In genomic region chr21:45405819-45406762, GRCh38 we compare ENCODE assay signal across 8 cellular contexts. TPM values are rescaled to one million over a fixed set of nuclear protein-coding genes. Genes with fewer than 3 reads are reported as not detected.
A peak's percentile ranks its signal among the peaks of the same experiment; 100 is the strongest.
DNase-seq lines count a peak whose midpoint lies in the region; ATAC-seq and TF ChIP-seq lines count a peak whose summit lies in the region.

No MANE protein-coding gene starts in this region.

- peaks cover 3% of the 10 kb centered on the region for H3K9me3 Mint-ChIP-seq in activated naive CD4-positive, alpha-beta T cell treated with anti-CD3 and anti-CD28 coated beads, Interleukin-2, amount 10 ng/mL, durations not matched to agents 7 days and 5 days
- peaks cover 5% of the 10 kb centered on the region for H3K9me3 Mint-ChIP-seq in central memory CD8-positive, alpha-beta T cell

- H3K36me3 Mint-ChIP-seq in activated naive CD4-positive, alpha-beta T cell treated with anti-CD3 and anti-CD28 coated beads, Interleukin-2, amount 10 ng/mL, durations not matched to agents 7 days and 5 days = peaks cover 2% of the 10 kb centered on the region
- peaks cover 2% of the 10 kb centered on the region for H3K36me3 Mint-ChIP-seq in central memory CD8-positive, alpha-beta T cell (ENCODE audit: insufficient read depth)

- CTCF ChIA-PET in activated naive CD4-positive, alpha-beta T cell treated with anti-CD3 and anti-CD28 coated beads, Interleukin-2, amount 10 ng/mL, durations not matched to agents 7 days and 5 days (lab: Charles Lee) = interaction anchor here (1.1 kb wide), 1 partner anchor 269 kb away, joined by 4 read pairs; no protein-coding TSS in a partner anchor

- no peak for ATAC-seq in central memory CD8-positive, alpha-beta T cell (replicated peaks; ENCODE audit: extremely low read depth, poor library complexity, severe bottlenecking)
- ATAC-seq in thoracic aorta (ENCODE audit: insufficient number of reproducible peaks, low FRiP score, low read depth) (no peak), GM21447 (IDR thresholded peaks at IDR 0.05; ENCODE audit: unreplicated experiment) (no peak)

- peak; percentile 28 for DNase-seq in activated naive CD4-positive, alpha-beta T cell treated with anti-CD3 and anti-CD28 coated beads, Interleukin-2, amount 10 ng/mL, durations not matched to agents 7 days and 5 days
- DNase-seq in activated naive CD4-positive, alpha-beta T cell (lab: John Stamatoyannopoulos, UW) = no peak
- DNase-seq in central memory CD8-positive, alpha-beta T cell (ENCODE audit: low spot score in 2 of 2) = no peak
- DNase-seq in lung microvascular endothelial cell (ENCODE audit: low read depth in 2 of 2) = peak; percentile 76 to 79
- no peak for DNase-seq in thoracic aorta (ENCODE audit: low spot score)
- DNase-seq in NCI-H1092 (lab: John Stamatoyannopoulos, UW) = no peak
- DNase-seq in HCEC 1CT = no peak

- peak overlapping the region; percentile 28 for H3K4me3 Mint-ChIP-seq in activated naive CD4-positive, alpha-beta T cell treated with anti-CD3 and anti-CD28 coated beads, Interleukin-2, amount 10 ng/mL, durations not matched to agents 7 days and 5 days
- H3K4me3 Mint-ChIP-seq in central memory CD8-positive, alpha-beta T cell = peak overlapping the region; percentile 20

- no peaks in the 10 kb centered on the region for H3K27me3 ChIP-seq in thoracic aorta (replicated peaks; ENCODE audit: insufficient read depth)

- H3K27ac ChIP-seq in thoracic aorta = peak overlapping the region; percentile 82 to 86

- no peak for TF ChIP-seq CTCF in thoracic aorta (IDR thresholded peaks at IDR 0.05)

- peak overlapping the region; percentile 80 for H3K4me3 ChIP-seq in thoracic aorta

- peaks cover 10% of the 10 kb centered on the region for H3K4me1 Mint-ChIP-seq in activated naive CD4-positive, alpha-beta T cell treated with anti-CD3 and anti-CD28 coated beads, Interleukin-2, amount 10 ng/mL, durations not matched to agents 7 days and 5 days
- peaks cover 9% of the 10 kb centered on the region for H3K4me1 Mint-ChIP-seq in central memory CD8-positive, alpha-beta T cell

- H3K36me3 ChIP-seq in thoracic aorta = no peaks in the 10 kb centered on the region

- H3K27ac Mint-ChIP-seq in activated naive CD4-positive, alpha-beta T cell treated with anti-CD3 and anti-CD28 coated beads, Interleukin-2, amount 10 ng/mL, durations not matched to agents 7 days and 5 days = no peak overlapping the region
- H3K27ac Mint-ChIP-seq in central memory CD8-positive, alpha-beta T cell (ENCODE audit: low read depth) = no peak overlapping the region

- H3K27me3 Mint-ChIP-seq in activated naive CD4-positive, alpha-beta T cell treated with anti-CD3 and anti-CD28 coated beads, Interleukin-2, amount 10 ng/mL, durations not matched to agents 7 days and 5 days = peaks cover 73% of the 10 kb centered on the region
- peaks cover 77% of the 10 kb centered on the region for H3K27me3 Mint-ChIP-seq in central memory CD8-positive, alpha-beta T cell

- H3K4me1 ChIP-seq in thoracic aorta (ENCODE audit: control insufficient read depth in 1 of 2, low read depth in 2 of 2) = peaks cover 22 to 63% of the 10 kb centered on the region in 2 donors

- H3K9me3 ChIP-seq in thoracic aorta = peaks cover 5% of the 10 kb centered on the region

RNA-seq across cellular contexts. Expression of gene COL18A1, which starts 1.1 kb away (rescaled TPM):
- 139 and 164 TPM in 2 replicates for total RNA-seq in lung microvascular endothelial cell
- 100 to 1,000 TPM; 507 to 811 TPM for total RNA-seq in thoracic aorta

Comparison
In these comparisons a context has a peak if more than half of its experiments do, and no peak if none do; other contexts are left out.
1. DNase-seq: peak in activated naive CD4-positive, alpha-beta T cell treated with anti-CD3 and anti-CD28 coated beads, Interleukin-2, amount 10 ng/mL, durations not matched to agents 7 days and 5 days (single experiment) and lung microvascular endothelial cell (2 of 2); none in activated naive CD4-positive, alpha-beta T cell (0 of 4), central memory CD8-positive, alpha-beta T cell (0 of 2), thoracic aorta (single experiment), NCI-H1092 (single experiment) and HCEC 1CT (single experiment).